22 cellular contexts compared by ENCODE assay signal in genomic region chr20:64201653-64202052, GRCh38. TPM values are rescaled to one million over a fixed set of nuclear protein-coding genes. Genes with fewer than 3 reads are reported as not detected.
DNase-seq lines count a peak whose midpoint lies in the region; ATAC-seq, FAIRE-seq and TF ChIP-seq lines count a peak whose summit lies in the region.
"Had no signal": no experiment of that assay in that cellular context is flagged by ENCODE, and none has a peak within 500 bp of the region (broad histone marks: within the 10 kb centered on the region; RNA-seq: fewer than 3 reads in every experiment).

No MANE protein-coding gene starts in this region.

- no peak overlapping the region for H3K27ac ChIP-seq in K562 (ENCODE audit: extremely low read depth, low read depth, low read length)
- H3K27ac ChIP-seq in mesenchymal stem cell (ENCODE audit: low read length, poor library complexity, severe bottlenecking) = no peak overlapping the region
- no peak overlapping the region for H3K27ac ChIP-seq in upper lobe of right lung
- H3K27ac ChIP-seq: 22Rv1; A549; BLaER1 treated with 17β-estradiol and CSF1 and Interleukin-3, amounts not matched to agents 10 nM and 100 nM; C4-2B had no signal

- H2BK5ac ChIP-seq in mesenchymal stem cell (ENCODE audit: low read depth, low read length, poor library complexity, severe bottlenecking) = no peak overlapping the region

- no peak overlapping the region for H3K27ac Mint-ChIP-seq in activated CD8-positive, alpha-beta memory T cell treated with anti-CD3 and anti-CD28 coated beads, Interleukin-2, amount 10 ng/mL, durations not matched to agents 7 days and 5 days
- H3K27ac Mint-ChIP-seq: B cell; CD4-positive, alpha-beta T cell; CD8-positive, alpha-beta T cell had no signal

- H3K27me3 ChIP-seq in K562 (ENCODE audit: control insufficient read depth in 2 of 2, insufficient read depth in 2 of 2, low read length in 2 of 2) (peaks cover 80 to 95% of the 10 kb centered on the region in 2 experiments), mesenchymal stem cell (ENCODE audit: control insufficient read depth in 1 of 2, insufficient read depth in 1 of 2, low read length in 2 of 2) (peaks cover 47 to 82% of the 10 kb centered on the region in 2 experiments), upper lobe of right lung (peaks cover 4% of the 10 kb centered on the region)

- FAIRE-seq in HTR-8/SVneo (lab: Jason Lieb, UNC) (peak; percentile 55), K562 (lab: Jason Lieb, UNC) (no peak)
- FAIRE-seq: A549, D721Med, G401.6, GM12892, GM18507 had no signal

- no peak overlapping the region for H4K91ac ChIP-seq in mesenchymal stem cell (ENCODE audit: low read length)

- no peaks in the 10 kb centered on the region for H3K4me1 Mint-ChIP-seq in activated CD8-positive, alpha-beta memory T cell treated with anti-CD3 and anti-CD28 coated beads, Interleukin-2, amount 10 ng/mL, durations not matched to agents 7 days and 5 days
- H3K4me1 Mint-ChIP-seq: B cell had no signal

- H2AFZ ChIP-seq in K562 (ENCODE audit: low read depth, low read length) (no peak overlapping the region), mesenchymal stem cell (ENCODE audit: low read depth, low read length) (peak overlapping the region; percentile 24)

- H2BK120ac ChIP-seq in mesenchymal stem cell (ENCODE audit: low read depth, low read length) = no peak overlapping the region

- no TSS peak for BruUV-seq in K562 (replicated peaks; lab: Mats Ljungman, UMichigan)

- H3K4me3 ChIP-seq in K562 = no peak overlapping the region
- H3K4me3 ChIP-seq in mesenchymal stem cell (ENCODE audit: insufficient read depth in 1 of 2, low read depth in 1 of 2, low read length in 2 of 2) = no peak overlapping the region
- no peak overlapping the region for H3K4me3 ChIP-seq in upper lobe of right lung
- H3K4me3 ChIP-seq: A549; BLaER1 treated with 17β-estradiol and CSF1 and Interleukin-3, amounts not matched to agents 10 nM and 100 nM had no signal

- H3K4me1 ChIP-seq in K562 (replicated peaks in 1 of 2; ENCODE audit: control insufficient read depth in 2 of 2, insufficient read depth in 2 of 2, low read length in 2 of 2) (peaks cover 0 to 13% of the 10 kb centered on the region in 2 experiments; a peak in 2 of 5 replicates), mesenchymal stem cell (ENCODE audit: control insufficient read depth, insufficient read depth, low read depth, low read length) (no peaks in the 10 kb centered on the region), upper lobe of right lung (no peaks in the 10 kb centered on the region)
- H3K4me1 ChIP-seq: A549, Caco-2 had no signal

- POLR2A ChIA-PET in K562 (lab: Yijun Ruan, JAX) = interaction anchor here (1.0 to 1.9 kb wide), 2 partner anchors 10 to 17 kb away, joined by 4 to 7 read pairs; no protein-coding TSS in a partner anchor

- no peak overlapping the region for H3K14ac ChIP-seq in mesenchymal stem cell (ENCODE audit: low read length in 2 of 2)

- no peak overlapping the region for H3K9ac ChIP-seq in K562 (ENCODE audit: insufficient read depth in 1 of 2, low read depth in 2 of 2, low read length in 2 of 2)
- no peak overlapping the region for H3K9ac ChIP-seq in mesenchymal stem cell (ENCODE audit: low read length)
- H3K9ac ChIP-seq: BLaER1 treated with 17β-estradiol and CSF1 and Interleukin-3, amounts not matched to agents 10 nM and 100 nM had no signal

- in situ Hi-C loops in K562 (cut with MboI) = no loop called here

- H4K8ac ChIP-seq in mesenchymal stem cell (ENCODE audit: low read length) = no peak overlapping the region

- no peak overlapping the region for H3K4me2 ChIP-seq in K562 (ENCODE audit: insufficient read depth, low read length)
- no peak overlapping the region for H3K4me2 ChIP-seq in mesenchymal stem cell (ENCODE audit: low read length, poor library complexity, severe bottlenecking)
- H3K4me2 ChIP-seq: A549; BLaER1 treated with 17β-estradiol and CSF1 and Interleukin-3, amounts not matched to agents 10 nM and 100 nM had no signal

- H3K36me3 ChIP-seq in K562 (ENCODE audit: control insufficient read depth, insufficient read depth, low read length) = no peaks in the 10 kb centered on the region
- no peaks in the 10 kb centered on the region for H3K36me3 ChIP-seq in mesenchymal stem cell (ENCODE audit: control insufficient read depth in 1 of 2, insufficient read depth in 2 of 2, low read depth in 1 of 2, low read length in 2 of 2)
- H3K36me3 ChIP-seq in upper lobe of right lung = no peaks in the 10 kb centered on the region
- H3K36me3 ChIP-seq: BLaER1 treated with 17β-estradiol and CSF1 and Interleukin-3, amounts not matched to agents 10 nM and 100 nM had no signal

- DNase-seq in HTR-8/SVneo (ENCODE audit: insufficient read length, low spot score) (no peak), K562 (ENCODE audit: extremely low read depth in 1 of 4, low spot score in 3 of 4) (no peak), mesenchymal stem cell (no peak), upper lobe of right lung (no peak)
- DNase-seq in activated CD8-positive, alpha-beta memory T cell treated with anti-CD3 and anti-CD28 coated beads, Interleukin-2, amount 10 ng/mL, durations not matched to agents 7 days and 5 days = no peak
- DNase-seq: AML-193; Caco-2; Calu3; CD4-positive, alpha-beta T cell; CD8-positive, alpha-beta T cell; DMS79 treated with DMSO at 0.1 percent for 48 hours; GF-D8 had no signal

- no peaks in the 10 kb centered on the region for H3K9me3 ChIP-seq in K562 (replicated peaks; ENCODE audit: control insufficient read depth, insufficient read depth, low read depth, low read length)
- H3K9me3 ChIP-seq in mesenchymal stem cell (ENCODE audit: control insufficient read depth, low read length) = no peaks in the 10 kb centered on the region
- no peaks in the 10 kb centered on the region for H3K9me3 ChIP-seq in upper lobe of right lung
- H3K9me3 ChIP-seq: A549, Caco-2 had no signal

- no peaks in the 10 kb centered on the region for H3K9me3 Mint-ChIP-seq in activated CD8-positive, alpha-beta memory T cell treated with anti-CD3 and anti-CD28 coated beads, Interleukin-2, amount 10 ng/mL, durations not matched to agents 7 days and 5 days (ENCODE audit: low read depth)
- H3K9me3 Mint-ChIP-seq: CD4-positive, alpha-beta T cell; CD8-positive, alpha-beta T cell had no signal

- no peak for TF ChIP-seq EP300 in K562 (IDR thresholded peaks at IDR 0.05; ENCODE audit: low read length)

- intact Hi-C loops in K562 (cut with micrococcal nuclease) (no loop called here), upper lobe of right lung (cut with DNase I) (no loop called here)

- TF ChIP-seq RAD21 in K562 (CRISPR knock-in tag; conservative IDR thresholded peaks at IDR 0.05 in 1 of 2, IDR thresholded peaks at IDR 0.05 in 1 of 2) = no peak

- no peak overlapping the region for H3K4ac ChIP-seq in mesenchymal stem cell (ENCODE audit: low read depth in 1 of 2, low read length in 2 of 2)

- H3K4me3 Mint-ChIP-seq in activated CD8-positive, alpha-beta memory T cell treated with anti-CD3 and anti-CD28 coated beads, Interleukin-2, amount 10 ng/mL, durations not matched to agents 7 days and 5 days = no peak overlapping the region
- H3K4me3 Mint-ChIP-seq: B cell; CD4-positive, alpha-beta T cell; CD8-positive, alpha-beta T cell had no signal

- TF ChIP-seq CTCF in K562 (IDR thresholded peaks at IDR 0.05 in 2 of 3, conservative IDR thresholded peaks at IDR 0.05 in 1 of 3; ENCODE audit: insufficient read depth in 2 of 3, low read depth in 1 of 3, low read length in 3 of 3) = no peak
- TF ChIP-seq CTCF in upper lobe of right lung (IDR thresholded peaks at IDR 0.05) = no peak

- no peak overlapping the region for H2BK12ac ChIP-seq in mesenchymal stem cell (ENCODE audit: low read length in 2 of 2)

- H3K18ac ChIP-seq in mesenchymal stem cell (ENCODE audit: low read depth in 1 of 2, low read length in 2 of 2) = no peak overlapping the region

- CTCF ChIA-PET in K562 (lab: Yijun Ruan, JAX; ENCODE audit: low intra/inter-chr PET ratio) = no interaction called here
- CTCF ChIA-PET in activated CD8-positive, alpha-beta memory T cell treated with anti-CD3 and anti-CD28 coated beads, Interleukin-2, amount 10 ng/mL, durations not matched to agents 7 days and 5 days (lab: Charles Lee) = no interaction called here

- WGBS in K562 (ENCODE audit: insufficient coverage, low coverage, missing lambda C conversion rate) = 13% methylated on average over 10 of the region's 35 CpGs
- 86% methylated on average over 27 of the region's 35 CpGs for WGBS in mesenchymal stem cell

- ATAC-seq in K562 (no peak), upper lobe of right lung (no peak)
- no peak for ATAC-seq in activated CD8-positive, alpha-beta memory T cell treated with anti-CD3 and anti-CD28 coated beads, Interleukin-2, amount 10 ng/mL, durations not matched to agents 7 days and 5 days
- ATAC-seq: A549; CD8-positive, alpha-beta T cell had no signal

- H3K27me3 Mint-ChIP-seq in activated CD8-positive, alpha-beta memory T cell treated with anti-CD3 and anti-CD28 coated beads, Interleukin-2, amount 10 ng/mL, durations not matched to agents 7 days and 5 days = peaks cover 20% of the 10 kb centered on the region

- H3K23ac ChIP-seq in mesenchymal stem cell (ENCODE audit: low read length in 2 of 2) = no peak overlapping the region

- H2BK15ac ChIP-seq in mesenchymal stem cell (ENCODE audit: low read depth, poor library complexity, severe bottlenecking) = no peak overlapping the region

- H4K20me1 ChIP-seq in K562 (replicated peaks; ENCODE audit: control insufficient read depth, insufficient read depth, low read length) = peaks cover 18% of the 10 kb centered on the region

- H3K79me1 ChIP-seq in mesenchymal stem cell (replicated peaks; ENCODE audit: low read length, poor library complexity, severe bottlenecking) = no peaks in the 10 kb centered on the region

- no peaks in the 10 kb centered on the region for H3K36me3 Mint-ChIP-seq in activated CD8-positive, alpha-beta memory T cell treated with anti-CD3 and anti-CD28 coated beads, Interleukin-2, amount 10 ng/mL, durations not matched to agents 7 days and 5 days
- H3K36me3 Mint-ChIP-seq: CD8-positive, alpha-beta T cell had no signal

- no peak overlapping the region for H2AK5ac ChIP-seq in mesenchymal stem cell (ENCODE audit: low read length, severe bottlenecking)

- no peak for TF ChIP-seq POLR2A in K562 (conservative IDR thresholded peaks at IDR 0.05)

- no peaks in the 10 kb centered on the region for H3K79me2 ChIP-seq in K562 (ENCODE audit: control insufficient read depth, insufficient read depth, low read length)

- no peaks in the 10 kb centered on the region for H3K9me1 ChIP-seq in K562 (ENCODE audit: control insufficient read depth, insufficient read depth, low read length)

RNA-seq across cellular contexts. Expression of gene MYT1, which starts 37.4 kb away (rescaled TPM):
- 0.14 TPM in 1 of 2 replicates, not detected in the other for total RNA-seq in K562 (2011; cell fraction: chromatin; rRNA removed; ENCODE audit: low replicate concordance)
- total RNA-seq in K562 (2011; cell fraction: nucleolus; rRNA removed) = 0.26 TPM in 1 of 2 replicates, not detected in the other
- not detected in 2 replicates for total RNA-seq in K562 (2011; cell fraction: nucleoplasm; rRNA removed)
- total RNA-seq in K562 (2014; rRNA removed) = 0.12 TPM in 1 of 2 replicates, not detected in the other
- 0.04 TPM in 1 of 2 replicates, not detected in the other for total RNA-seq in K562 (2014; rRNA removed; fragmentation: Illumina TruSeq; extraction: Trizol)
- total RNA-seq in K562 (2015; rRNA removed; fragmentation: Illumina TruSeq; extraction: Trizol) = not detected in 2 replicates
- total RNA-seq in K562 (2021) = 0.02 TPM in 1 of 2 replicates, not detected in the other
- 0.10 and 0.12 TPM in 2 replicates for polyA plus RNA-seq in K562 (2011; rRNA removed)
- polyA plus RNA-seq in K562 (2011; cell fraction: cytosol; rRNA removed) = 0.03 and 0.13 TPM in 2 replicates
- 0.04 and 0.17 TPM in 2 replicates for polyA plus RNA-seq in K562 (2011; cell fraction: nucleus; rRNA removed)
- 0.04 and 0.07 TPM in 2 replicates for polyA plus RNA-seq in K562 (2012)
- 0.12 TPM in 1 of 2 replicates, not detected in the other for polyA plus RNA-seq in K562 (2014; fragmentation: Illumina TruSeq; extraction: Trizol)
- polyA plus RNA-seq in K562 (2014; fragmentation: Nextera tagmentation; extraction: Ambion mirVana) = under 1 TPM in 1 of 2 experiments, not detected in 1; 0.06 TPM
- polyA plus RNA-seq in K562 (2014; rRNA removed) = 0.05 TPM in 1 of 2 replicates, not detected in the other
- polyA minus RNA-seq in K562 (2011; rRNA and poly(A)+ RNA removed) = 0.07 and 0.09 TPM in 2 replicates
- not detected in 2 replicates for polyA minus RNA-seq in K562 (2011; cell fraction: cytosol; rRNA and poly(A)+ RNA removed)
- polyA minus RNA-seq in K562 (2011; cell fraction: nucleus; rRNA and poly(A)+ RNA removed) = 0.11 TPM in 1 of 2 replicates, not detected in the other
- polyA plus RNA-seq in mesenchymal stem cell (2013, experiment 1 of 2) = not detected
- polyA plus RNA-seq in mesenchymal stem cell (2013, experiment 2 of 2) = not detected
- total RNA-seq in upper lobe of right lung = 0.12 TPM
- not detected for total RNA-seq in activated CD8-positive, alpha-beta memory T cell treated with anti-CD3 and anti-CD28 coated beads, Interleukin-2, amount 10 ng/mL, durations not matched to agents 7 days and 5 days
- total RNA-seq: CD8-positive, alpha-beta T cell had no signal
- polyA plus RNA-seq: BJ had no signal

RNA-seq across cellular contexts. Expression of gene PCMTD2, which starts 53.9 kb away (rescaled TPM):
- 50.4 and 99.7 TPM in 2 replicates for total RNA-seq in K562 (2011; cell fraction: chromatin; rRNA removed; ENCODE audit: low replicate concordance)
- 29.4 and 29.6 TPM in 2 replicates for total RNA-seq in K562 (2011; cell fraction: nucleolus; rRNA removed)
- total RNA-seq in K562 (2011; cell fraction: nucleoplasm; rRNA removed) = 45.9 and 53.0 TPM in 2 replicates
- total RNA-seq in K562 (2014; rRNA removed) (27.9 and 28.4 TPM in 2 replicates), K562 (2014; rRNA removed; fragmentation: Illumina TruSeq; extraction: Trizol) (25.4 and 28.4 TPM in 2 replicates), K562 (2015; rRNA removed; fragmentation: Illumina TruSeq; extraction: Trizol) (13.4 and 15.8 TPM in 2 replicates), K562 (2021) (32.8 and 33.0 TPM in 2 replicates), upper lobe of right lung (58.8 TPM)
- polyA plus RNA-seq in K562 (2011; rRNA removed) (36.7 and 49.3 TPM in 2 replicates), K562 (2014; fragmentation: Illumina TruSeq; extraction: Trizol) (24.9 and 34.9 TPM in 2 replicates), K562 (2014; fragmentation: Nextera tagmentation; extraction: Ambion mirVana) (10 to 100 TPM; 11.3 to 18.1 TPM), K562 (2014; rRNA removed) (33.0 and 36.9 TPM in 2 replicates)
- polyA plus RNA-seq in K562 (2011; cell fraction: cytosol; rRNA removed) = 11.9 and 21.9 TPM in 2 replicates
- polyA plus RNA-seq in K562 (2011; cell fraction: nucleus; rRNA removed) = 58.9 and 69.0 TPM in 2 replicates
- polyA plus RNA-seq in K562 (2012) = 23.1 and 24.6 TPM in 2 replicates
- 27.2 and 35.6 TPM in 2 replicates for polyA minus RNA-seq in K562 (2011; rRNA and poly(A)+ RNA removed)
- polyA minus RNA-seq in K562 (2011; cell fraction: cytosol; rRNA and poly(A)+ RNA removed) = 12.0 and 18.8 TPM in 2 replicates
- 13.5 and 22.7 TPM in 2 replicates for polyA minus RNA-seq in K562 (2011; cell fraction: nucleus; rRNA and poly(A)+ RNA removed)
- polyA plus RNA-seq in mesenchymal stem cell (2013, experiment 1 of 2) = 19.4 TPM
- 22.8 TPM for polyA plus RNA-seq in mesenchymal stem cell (2013, experiment 2 of 2)
- total RNA-seq in activated CD8-positive, alpha-beta memory T cell treated with anti-CD3 and anti-CD28 coated beads, Interleukin-2, amount 10 ng/mL, durations not matched to agents 7 days and 5 days = 10 to 100 TPM; 28.1 to 38.5 TPM
